Comparison of ENCODE assay signal across 10 cellular contexts in the genomic region with DNA sequence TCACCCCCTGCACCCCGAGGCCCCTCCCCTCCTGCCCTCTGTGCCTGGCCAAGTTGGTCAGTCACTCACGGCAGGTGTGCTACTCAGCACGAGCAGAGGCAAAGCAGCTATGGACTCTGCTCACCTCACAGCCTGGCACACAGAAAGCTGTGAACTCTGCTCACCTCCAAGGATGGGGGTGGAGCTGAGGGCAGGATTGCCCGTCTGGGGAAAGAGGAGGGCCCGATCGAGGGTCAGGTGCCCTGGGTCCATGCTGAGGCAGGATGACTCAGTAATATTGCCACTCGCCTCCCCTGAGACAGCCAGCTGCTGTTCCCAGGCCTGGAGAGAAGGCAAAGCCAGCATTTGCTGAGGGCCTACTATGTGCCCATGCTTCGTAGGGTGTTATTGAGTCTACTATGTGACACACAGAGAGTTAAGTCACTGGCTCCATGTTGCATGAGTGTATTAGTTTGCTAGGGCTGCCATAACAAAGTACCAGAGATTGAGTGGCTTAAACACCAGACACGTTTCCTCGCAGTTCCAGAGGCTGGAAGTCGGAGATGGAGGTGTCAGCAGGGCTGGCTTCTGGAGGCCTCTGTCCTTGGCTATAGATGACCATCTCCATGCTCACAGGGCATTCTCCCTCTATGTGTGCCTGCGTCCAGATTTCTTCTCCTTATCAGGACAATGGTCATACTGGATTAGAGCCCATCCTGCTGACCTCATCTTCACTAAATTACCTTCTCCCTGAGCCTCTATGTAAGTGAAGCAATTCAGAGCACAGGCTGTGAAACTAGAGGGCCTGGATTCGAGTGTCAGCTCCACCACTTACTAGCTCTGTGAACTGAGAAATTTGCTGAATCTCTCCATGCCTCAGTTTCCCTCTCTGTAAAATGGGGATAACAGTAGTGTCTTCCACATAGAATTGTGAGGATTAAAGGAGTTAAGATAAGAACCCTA. TPM values are rescaled to one million over a fixed set of nuclear protein-coding genes. Genes with fewer than 3 reads are reported as not detected.
A peak's percentile ranks its signal among the peaks of the same experiment; 100 is the strongest.
DNase-seq lines count a peak whose midpoint lies in the region; ATAC-seq, FAIRE-seq and TF ChIP-seq lines count a peak whose summit lies in the region.
"Had no signal": no experiment of that assay in that cellular context is flagged by ENCODE, and none has a peak within 500 bp of the region (broad histone marks: within the 10 kb centered on the region; RNA-seq: fewer than 3 reads in every experiment).

No MANE protein-coding gene starts in this region.

- H3K27ac ChIP-seq in keratinocyte (ENCODE audit: control insufficient read depth, insufficient read depth, low read length) (no peak overlapping the region), suprapubic skin (peak overlapping the region; percentile 84)
- H3K27ac ChIP-seq: cardiac muscle cell had no signal

- no peak for FAIRE-seq in keratinocyte (lab: Jason Lieb, UNC)

- no peak overlapping the region for H2AFZ ChIP-seq in keratinocyte (ENCODE audit: control insufficient read depth, low read length)

- no peaks in the 10 kb centered on the region for H3K9me3 ChIP-seq in keratinocyte (ENCODE audit: control insufficient read depth, low read depth, low read length)
- no peaks in the 10 kb centered on the region for H3K9me3 ChIP-seq in suprapubic skin

- TF ChIP-seq CTCF in HFFc6 (IDR thresholded peaks at IDR 0.05) (no peak), WTC11 (IDR thresholded peaks at IDR 0.05) (no peak), keratinocyte (optimal IDR thresholded peaks at IDR 0.05 in 1 of 3, IDR thresholded peaks at IDR 0.05 in 1 of 3, conservative IDR thresholded peaks at IDR 0.05 in 1 of 3; ENCODE audit: extremely low read depth in 1 of 3, insufficient read depth in 2 of 3, low read length in 3 of 3) (no peak), suprapubic skin (IDR thresholded peaks at IDR 0.05) (no peak)

- ATAC-seq in WTC11 (no peak), GM19397 (IDR thresholded peaks at IDR 0.05; ENCODE audit: unreplicated experiment) (no peak)

- no peak overlapping the region for H3K9ac ChIP-seq in keratinocyte (ENCODE audit: control insufficient read depth, extremely low read depth, insufficient read depth, low read length)

- WGBS in suprapubic skin, result 95% methylated on average over 5 of the region's 13 CpGs

- H3K27me3 ChIP-seq in keratinocyte (ENCODE audit: control insufficient read depth, extremely low read depth, insufficient read depth, low read length) (no peaks in the 10 kb centered on the region), suprapubic skin (no peaks in the 10 kb centered on the region)
- H3K27me3 ChIP-seq: cardiac muscle cell had no signal

- H3K36me3 ChIP-seq in keratinocyte (ENCODE audit: control insufficient read depth in 2 of 2, extremely low read depth in 1 of 2, insufficient read depth in 2 of 2, low read length in 2 of 2), result no peaks in the 10 kb centered on the region
- H3K36me3 ChIP-seq in suprapubic skin, result no peaks in the 10 kb centered on the region
- H3K36me3 ChIP-seq: cardiac muscle cell had no signal

- H3K4me3 Mint-ChIP-seq in HFFc6, result peak overlapping the region; percentile 73
- H3K4me3 Mint-ChIP-seq in WTC11, result no peak overlapping the region

- POLR2A ChIA-PET in WTC11 (lab: Charles Lee), result no interaction called here

- no peaks in the 10 kb centered on the region for H4K20me1 ChIP-seq in keratinocyte (ENCODE audit: control insufficient read depth, extremely low read depth, insufficient read depth, low read length)

- no peak for TF ChIP-seq EP300 in suprapubic skin (IDR thresholded peaks at IDR 0.05)

- no peak overlapping the region for H3K4me3 ChIP-seq in keratinocyte (ENCODE audit: control insufficient read depth in 2 of 3, extremely low read depth in 1 of 3, insufficient read depth in 2 of 3, low read depth in 1 of 3, low read length in 3 of 3)
- H3K4me3 ChIP-seq in suprapubic skin, result no peak overlapping the region
- H3K4me3 ChIP-seq: cardiac muscle cell had no signal

- H3K27ac Mint-ChIP-seq in HFFc6 (peak overlapping the region; percentile 89), WTC11 (no peak overlapping the region)

- peaks cover 13% of the 10 kb centered on the region for H3K27me3 Mint-ChIP-seq in HFFc6 (ENCODE audit: insufficient read depth)
- H3K27me3 Mint-ChIP-seq in WTC11 (ENCODE audit: low read depth), result peaks cover 12% of the 10 kb centered on the region

- TF ChIP-seq POLR2A in suprapubic skin (IDR thresholded peaks at IDR 0.05), result no peak

- CTCF ChIA-PET in WTC11 (lab: Charles Lee), result interaction anchor here (0.6 to 1.5 kb wide), 6 partner anchors 8 to 270 kb away, joined by 3 to 5 read pairs (median 3); no protein-coding TSS in a partner anchor

- peaks cover 6% of the 10 kb centered on the region; the same call in 1 of the 2 replicates for H3K9me3 Mint-ChIP-seq in HFFc6
- peaks cover 8% of the 10 kb centered on the region for H3K9me3 Mint-ChIP-seq in WTC11

- peaks cover 43% of the 10 kb centered on the region for H3K4me1 Mint-ChIP-seq in HFFc6 (ENCODE audit: low read depth)
- peaks cover 71% of the 10 kb centered on the region for H3K4me1 Mint-ChIP-seq in WTC11

- DNase-seq in HFFc6, result peak; percentile 17
- no peak for DNase-seq in WTC11 (ENCODE audit: low spot score)
- DNase-seq in keratinocyte (ENCODE audit: low read depth, low spot score), result no peak
- DNase-seq in suprapubic skin (ENCODE audit: low spot score in 2 of 2), result no peak
- DNase-seq in NCI-H446 treated with DMSO at 0.1 percent for 48 hours (lab: John Stamatoyannopoulos, UW), result no peak
- no peak for DNase-seq in T-helper 9 cell
- no peak for DNase-seq in AG08395 (ENCODE audit: low spot score)
- DNase-seq: activated CD4-positive, alpha-beta T cell treated with anti-CD3 and anti-CD28 coated beads, Interleukin-2, amount 50 U/mL, for 1 hour had no signal

- H3K79me2 ChIP-seq in keratinocyte (ENCODE audit: control insufficient read depth, insufficient read depth, low read length), result no peaks in the 10 kb centered on the region

- H3K36me3 Mint-ChIP-seq in HFFc6 (ENCODE audit: low read depth), result peaks cover 7% of the 10 kb centered on the region; the same call in 1 of the 2 replicates
- peaks cover 10% of the 10 kb centered on the region for H3K36me3 Mint-ChIP-seq in WTC11

- dilution Hi-C loops in keratinocyte (cut with MboI; ENCODE audit: extremely low pct_ligation_motif_present, low sequenced_read_pairs), result no loop called here

- H3K4me2 ChIP-seq in keratinocyte (ENCODE audit: control insufficient read depth, extremely low read depth, insufficient read depth, low read depth, low read length), result peak overlapping the region; percentile 37

- no peaks in the 10 kb centered on the region for H3K9me1 ChIP-seq in keratinocyte (ENCODE audit: control insufficient read depth, extremely low read depth, insufficient read depth, low read length)

- H3K4me1 ChIP-seq in keratinocyte (ENCODE audit: control insufficient read depth, extremely low read depth, insufficient read depth, low read length), result peaks cover 43% of the 10 kb centered on the region
- peaks cover 97% of the 10 kb centered on the region for H3K4me1 ChIP-seq in suprapubic skin

TF ChIP-seq in WTC11, 78 proteins besides CTCF, POLR2A, EP300 and RAD21 (continues in another document):
- TF ChIP-seq, protein P1, sequence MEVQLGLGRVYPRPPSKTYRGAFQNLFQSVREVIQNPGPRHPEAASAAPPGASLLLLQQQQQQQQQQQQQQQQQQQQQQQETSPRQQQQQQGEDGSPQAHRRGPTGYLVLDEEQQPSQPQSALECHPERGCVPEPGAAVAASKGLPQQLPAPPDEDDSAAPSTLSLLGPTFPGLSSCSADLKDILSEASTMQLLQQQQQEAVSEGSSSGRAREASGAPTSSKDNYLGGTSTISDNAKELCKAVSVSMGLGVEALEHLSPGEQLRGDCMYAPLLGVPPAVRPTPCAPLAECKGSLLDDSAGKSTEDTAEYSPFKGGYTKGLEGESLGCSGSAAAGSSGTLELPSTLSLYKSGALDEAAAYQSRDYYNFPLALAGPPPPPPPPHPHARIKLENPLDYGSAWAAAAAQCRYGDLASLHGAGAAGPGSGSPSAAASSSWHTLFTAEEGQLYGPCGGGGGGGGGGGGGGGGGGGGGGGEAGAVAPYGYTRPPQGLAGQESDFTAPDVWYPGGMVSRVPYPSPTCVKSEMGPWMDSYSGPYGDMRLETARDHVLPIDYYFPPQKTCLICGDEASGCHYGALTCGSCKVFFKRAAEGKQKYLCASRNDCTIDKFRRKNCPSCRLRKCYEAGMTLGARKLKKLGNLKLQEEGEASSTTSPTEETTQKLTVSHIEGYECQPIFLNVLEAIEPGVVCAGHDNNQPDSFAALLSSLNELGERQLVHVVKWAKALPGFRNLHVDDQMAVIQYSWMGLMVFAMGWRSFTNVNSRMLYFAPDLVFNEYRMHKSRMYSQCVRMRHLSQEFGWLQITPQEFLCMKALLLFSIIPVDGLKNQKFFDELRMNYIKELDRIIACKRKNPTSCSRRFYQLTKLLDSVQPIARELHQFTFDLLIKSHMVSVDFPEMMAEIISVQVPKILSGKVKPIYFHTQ (CRISPR knock-in tag; IDR thresholded peaks at IDR 0.05), result no peak
- no peak for TF ChIP-seq FOXK1 (CRISPR knock-in tag; IDR thresholded peaks at IDR 0.05)
- TF ChIP-seq, protein P2, sequence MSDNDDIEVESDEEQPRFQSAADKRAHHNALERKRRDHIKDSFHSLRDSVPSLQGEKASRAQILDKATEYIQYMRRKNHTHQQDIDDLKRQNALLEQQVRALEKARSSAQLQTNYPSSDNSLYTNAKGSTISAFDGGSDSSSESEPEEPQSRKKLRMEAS (CRISPR knock-in tag; IDR thresholded peaks at IDR 0.05), result no peak
- 0 out of 2 replicates have a peak, but pooled peaks have one; percentile 26 for TF ChIP-seq NFE2L1 (CRISPR knock-in tag; IDR thresholded peaks at IDR 0.05)
- TF ChIP-seq ZNF121 (CRISPR knock-in tag; IDR thresholded peaks at IDR 0.05), result peak; percentile 68; the same call in 1 of the 2 replicates

RNA-seq across cellular contexts. Expression of a gene that starts 13.2 kb away (rescaled TPM):
- 10 to 100 TPM in 3 of 6 experiments, 1 to 10 TPM in 3; 8.3 to 11.0 (median 10.1) TPM for total RNA-seq in HFFc6 (2021; fragmentation: NEBNext Ultra II Directional; extraction: Animal tissue kit (Norgen Biotek cat#: 25700))
- total RNA-seq in WTC11 (2021) (24.0 to 30.3 TPM (median 24.4 TPM) in 3 replicates), suprapubic skin (100 to 1,000 TPM in 3 of 4 donors, 10 to 100 TPM in 1; 85.5 to 155 (median 128) TPM)
- polyA plus RNA-seq in keratinocyte, result 22.8 to 36.1 TPM (median 35.8 TPM) in 3 replicates
- polyA plus RNA-seq in keratinocyte (2011; ENCODE audit: low read depth), result 3.6 TPM
- 23.3 and 32.4 TPM in 2 replicates for polyA plus RNA-seq in keratinocyte (2011; cell fraction: cytosol; rRNA removed)
- polyA plus RNA-seq in keratinocyte (2011; cell fraction: nucleus; rRNA removed), result 46.7 and 64.8 TPM in 2 replicates
- polyA plus RNA-seq in keratinocyte (2012; ENCODE audit: low replicate concordance), result 24.0 and 42.3 TPM in 2 replicates
- polyA minus RNA-seq in keratinocyte, result 27.5 to 79.8 TPM (median 38.8 TPM) in 3 replicates
- polyA minus RNA-seq in keratinocyte (2011; cell fraction: cytosol; rRNA and poly(A)+ RNA removed), result 58.9 TPM
- polyA minus RNA-seq in keratinocyte (2011; cell fraction: nucleus; rRNA and poly(A)+ RNA removed), result 52.7 and 54.9 TPM in 2 replicates
